13 cellular contexts compared by ENCODE assay signal in genomic region chr11:83409891-83410290, GRCh38.
"Had no signal": no experiment of that assay in that cellular context is flagged by ENCODE, and none has a peak within 500 bp of the region (broad histone marks: within the 10 kb centered on the region; RNA-seq: fewer than 3 reads in every experiment).

No MANE protein-coding gene starts in this region.

- H3K79me2 ChIP-seq: hepatocyte had no signal

- H3K27ac ChIP-seq: hepatocyte, transverse colon had no signal

- H3K36me3 Mint-ChIP-seq: activated naive CD8-positive, alpha-beta T cell treated with anti-CD3 and anti-CD28 coated beads, Interleukin-2, amount 10 ng/mL, durations not matched to agents 7 days and 5 days; stimulated activated memory B cell treated with anti-CD40 and anti-IgM and Interleukin-4, amounts not matched to agents 10 μg/mL and 1 μg/mL and 100 μg/mL, for 72 hours had no signal

- H3K4me1 ChIP-seq: transverse colon had no signal

- H3K27me3 Mint-ChIP-seq: activated CD4-positive, alpha-beta T cell treated with anti-CD3 and anti-CD28 coated beads, Interleukin-2, amount 10 ng/mL, durations not matched to agents 24 days and 14 days; activated naive CD8-positive, alpha-beta T cell treated with anti-CD3 and anti-CD28 coated beads, Interleukin-2, amount 10 ng/mL, durations not matched to agents 7 days and 5 days had no signal

- H3K4me3 ChIP-seq: hepatocyte, transverse colon had no signal

- H3K4me1 Mint-ChIP-seq: activated CD4-positive, alpha-beta T cell treated with anti-CD3 and anti-CD28 coated beads, Interleukin-2, amount 10 ng/mL, durations not matched to agents 24 days and 14 days; activated naive CD8-positive, alpha-beta T cell treated with anti-CD3 and anti-CD28 coated beads, Interleukin-2, amount 10 ng/mL, durations not matched to agents 7 days and 5 days; nephron; stimulated activated memory B cell treated with anti-CD40 and anti-IgM and Interleukin-4, amounts not matched to agents 10 μg/mL and 1 μg/mL and 100 μg/mL, for 72 hours had no signal

- H3K9me3 ChIP-seq: transverse colon had no signal

- H3K4me2 ChIP-seq: hepatocyte had no signal

- H3K36me3 ChIP-seq: transverse colon had no signal

- H3K27me3 ChIP-seq: hepatocyte, transverse colon had no signal

- H3K9me3 Mint-ChIP-seq: activated CD4-positive, alpha-beta T cell treated with anti-CD3 and anti-CD28 coated beads, Interleukin-2, amount 10 ng/mL, durations not matched to agents 24 days and 14 days had no signal

- H3K27ac Mint-ChIP-seq: activated CD4-positive, alpha-beta T cell treated with anti-CD3 and anti-CD28 coated beads, Interleukin-2, amount 10 ng/mL, durations not matched to agents 24 days and 14 days; activated naive CD8-positive, alpha-beta T cell treated with anti-CD3 and anti-CD28 coated beads, Interleukin-2, amount 10 ng/mL, durations not matched to agents 7 days and 5 days; activated T-cell treated with anti-CD3 and anti-CD28 coated beads, Interleukin-2, amount 50 U/mL, for 72 hours; nephron; stimulated activated memory B cell treated with anti-CD40 and anti-IgM and Interleukin-4, amounts not matched to agents 10 μg/mL and 1 μg/mL and 100 μg/mL, for 72 hours had no signal

- DNase-seq: activated CD4-positive, alpha-beta T cell treated with anti-CD3 and anti-CD28 coated beads, Interleukin-2, amount 10 ng/mL, durations not matched to agents 24 days and 14 days; activated CD4-positive, CD25-positive, alpha-beta regulatory T cell; activated CD8-positive, alpha-beta memory T cell treated with anti-CD3 and anti-CD28 coated beads, Interleukin-2, amount 50 U/mL, for 48 hours; activated naive CD8-positive, alpha-beta T cell treated with anti-CD3 and anti-CD28 coated beads, Interleukin-2, amount 10 ng/mL, durations not matched to agents 7 days and 5 days; activated T-cell treated with anti-CD3 and anti-CD28 coated beads, Interleukin-2, amount 50 U/mL, for 72 hours; dermis blood vessel endothelial cell; mesenchymal stem cell; stimulated activated CD4-positive, alpha-beta T cell treated with anti-CD3 and anti-CD28 coated beads, Interleukin-12 subunit alpha, Interleukin-12 subunit beta, amount 100 ng/mL, for 4 hours; stimulated activated CD4-positive, alpha-beta T cell treated with anti-CD3 and anti-CD28 coated beads, Interleukin-2, amount 100 ng/mL, for 24 hours; transverse colon had no signal

- H3K4me3 Mint-ChIP-seq: activated CD4-positive, alpha-beta T cell treated with anti-CD3 and anti-CD28 coated beads, Interleukin-2, amount 10 ng/mL, durations not matched to agents 24 days and 14 days; activated naive CD8-positive, alpha-beta T cell treated with anti-CD3 and anti-CD28 coated beads, Interleukin-2, amount 10 ng/mL, durations not matched to agents 7 days and 5 days; activated T-cell treated with anti-CD3 and anti-CD28 coated beads, Interleukin-2, amount 50 U/mL, for 72 hours; nephron; stimulated activated memory B cell treated with anti-CD40 and anti-IgM and Interleukin-4, amounts not matched to agents 10 μg/mL and 1 μg/mL and 100 μg/mL, for 72 hours had no signal
